Comparison of ENCODE assay signal across 15 cellular contexts in genomic region chr1:85806236-85806965, GRCh38.
A peak's percentile ranks its signal among the peaks of the same experiment; 100 is the strongest.
DNase-seq lines count a peak whose midpoint lies in the region; ATAC-seq and TF ChIP-seq lines count a peak whose summit lies in the region.
"Had no signal": no experiment of that assay in that cellular context is flagged by ENCODE, and none has a peak within 500 bp of the region (broad histone marks: within the 10 kb centered on the region; RNA-seq: fewer than 3 reads in every experiment).

No MANE protein-coding gene starts in this region.

- H3K9me3 ChIP-seq in PC-3 (ENCODE audit: low read length) (no peaks in the 10 kb centered on the region), mesenchymal stem cell (ENCODE audit: control insufficient read depth, low read length) (peaks cover 17% of the 10 kb centered on the region), sigmoid colon (peaks cover 0 to 6% (median 0%) of the 10 kb centered on the region in 4 donors)

- H3K14ac ChIP-seq in mesenchymal stem cell (ENCODE audit: low read length in 2 of 2) = no peak overlapping the region

- no peak overlapping the region for H3K18ac ChIP-seq in mesenchymal stem cell (ENCODE audit: low read depth in 1 of 2, low read length in 2 of 2)

- WGBS in mesenchymal stem cell = no CpG with 5 or more reads among the region's 1 CpG
- WGBS in sigmoid colon, 2 donors = 15 to 61% methylated on average over 1 of the region's 1 CpG

- H3K27me3 ChIP-seq in PC-3 (ENCODE audit: low read length) = no peaks in the 10 kb centered on the region
- no peaks in the 10 kb centered on the region for H3K27me3 ChIP-seq in mesenchymal stem cell (ENCODE audit: control insufficient read depth in 1 of 2, insufficient read depth in 1 of 2, low read length in 2 of 2)
- H3K27me3 ChIP-seq in sigmoid colon = no peaks in the 10 kb centered on the region

- H3K79me2 ChIP-seq in PC-3 (ENCODE audit: low read length) = no peaks in the 10 kb centered on the region

- no peak overlapping the region for H2BK15ac ChIP-seq in mesenchymal stem cell (ENCODE audit: low read depth, poor library complexity, severe bottlenecking)

- H3K23ac ChIP-seq in mesenchymal stem cell (ENCODE audit: low read length in 2 of 2) = no peak overlapping the region

- H3K36me3 ChIP-seq in PC-3 (ENCODE audit: low read depth, low read length) (no peaks in the 10 kb centered on the region), mesenchymal stem cell (ENCODE audit: control insufficient read depth in 1 of 2, insufficient read depth in 2 of 2, low read depth in 1 of 2, low read length in 2 of 2) (no peaks in the 10 kb centered on the region), sigmoid colon (no peaks in the 10 kb centered on the region)

- DNase-seq in AG20443 (ENCODE audit: low spot score) (peak; percentile 13), G401 (ENCODE audit: low spot score) (peak; percentile 86), PC-3 (no peak), mesenchymal stem cell (no peak), HT-29 (ENCODE audit: low spot score) (no peak), sigmoid colon (no peak)
- DNase-seq: ACHN; CD4-positive, alpha-beta T cell; DND-41; GF-D8; H9 had no signal

- H3K4me2 ChIP-seq in PC-3 (ENCODE audit: low read length) (no peak overlapping the region), mesenchymal stem cell (ENCODE audit: low read length, poor library complexity, severe bottlenecking) (no peak overlapping the region)
- H3K4me2 ChIP-seq: GM23338 had no signal

- no peaks in the 10 kb centered on the region for H3F3A ChIP-seq in PC-3 (ENCODE audit: low read length, unreplicated experiment)

- no peak overlapping the region for H3K4me3 ChIP-seq in PC-3 (ENCODE audit: low read length)
- H3K4me3 ChIP-seq in mesenchymal stem cell (ENCODE audit: insufficient read depth in 1 of 2, low read depth in 1 of 2, low read length in 2 of 2) = no peak overlapping the region
- H3K4me3 ChIP-seq in sigmoid colon = no peak overlapping the region
- H3K4me3 ChIP-seq: GM23338 had no signal

- no peak overlapping the region for H3K9ac ChIP-seq in PC-3 (ENCODE audit: low read length)
- peak overlapping the region; percentile 48 for H3K9ac ChIP-seq in mesenchymal stem cell (ENCODE audit: low read length)

- H2AFZ ChIP-seq in PC-3 (ENCODE audit: low read length) (no peak overlapping the region), mesenchymal stem cell (ENCODE audit: low read depth, low read length) (no peak overlapping the region)
- H2AFZ ChIP-seq: GM23338 had no signal

- H4K20me1 ChIP-seq in PC-3 (ENCODE audit: low read length) = no peaks in the 10 kb centered on the region

- no peak overlapping the region for H2BK5ac ChIP-seq in mesenchymal stem cell (ENCODE audit: low read depth, low read length, poor library complexity, severe bottlenecking)

- no peak overlapping the region for H2BK12ac ChIP-seq in mesenchymal stem cell (ENCODE audit: low read length in 2 of 2)

- intact Hi-C loops in PC-3 (cut with micrococcal nuclease) = loop anchor here (1.0 kb wide), 1 partner anchor 98 kb away; the partner anchor contains the start of gene ZNHIT6
- intact Hi-C loops in sigmoid colon (cut with DNase I) = no loop called here

- TF ChIP-seq EP300 in sigmoid colon (IDR thresholded peaks at IDR 0.05) = no peak

- TF ChIP-seq CTCF in PC-3 (conservative IDR thresholded peaks at IDR 0.05; ENCODE audit: low read depth, low read length) (no peak), sigmoid colon (IDR thresholded peaks at IDR 0.05) (no peak)

- H3K4ac ChIP-seq in mesenchymal stem cell (ENCODE audit: low read depth in 1 of 2, low read length in 2 of 2) = no peak overlapping the region

- CTCF ChIA-PET in PC-3 (lab: Charles Lee) = no interaction called here

- H3K9me2 ChIP-seq in PC-3 (replicated peaks; ENCODE audit: low read length) = no peaks in the 10 kb centered on the region

- BruUV-seq in PC-3 (replicated peaks; lab: Mats Ljungman, UMichigan) = no TSS peak

- no peak overlapping the region for H4K91ac ChIP-seq in mesenchymal stem cell (ENCODE audit: low read length)

- no peak for TF ChIP-seq POLR2A in sigmoid colon (IDR thresholded peaks at IDR 0.05)

- POLR2A ChIA-PET in PC-3 (lab: Charles Lee; ENCODE audit: unreplicated experiment) = interaction anchor here (0.5 kb wide), 1 partner anchor 1429 kb away, joined by 3 read pairs; no protein-coding TSS in a partner anchor

- H2BK120ac ChIP-seq in mesenchymal stem cell (ENCODE audit: low read depth, low read length) = no peak overlapping the region

- H3K79me1 ChIP-seq in mesenchymal stem cell (replicated peaks; ENCODE audit: low read length, poor library complexity, severe bottlenecking) = no peaks in the 10 kb centered on the region

- peak; percentile 73 for ATAC-seq in PC-3
- no peak for ATAC-seq in GM21528 (IDR thresholded peaks at IDR 0.05; ENCODE audit: low FRiP score, unreplicated experiment)
- ATAC-seq in GM19351 (IDR thresholded peaks at IDR 0.05; ENCODE audit: unreplicated experiment) = no peak
- ATAC-seq: GM23338, HepG2 had no signal

- H2AK5ac ChIP-seq in mesenchymal stem cell (ENCODE audit: low read length, severe bottlenecking) = no peak overlapping the region

- no peak overlapping the region for H3K27ac ChIP-seq in PC-3 (ENCODE audit: low read length)
- no peak overlapping the region for H3K27ac ChIP-seq in mesenchymal stem cell (ENCODE audit: low read length, poor library complexity, severe bottlenecking)
- H3K27ac ChIP-seq in sigmoid colon = no peak overlapping the region

- in situ Hi-C loops in G401 (cut with HindIII; ENCODE audit: low sequenced_read_pairs) = no loop called here

- H3K4me1 ChIP-seq in PC-3 (ENCODE audit: insufficient read depth, low read length) (peaks cover 7% of the 10 kb centered on the region), mesenchymal stem cell (ENCODE audit: control insufficient read depth, insufficient read depth, low read depth, low read length) (no peaks in the 10 kb centered on the region), sigmoid colon (no peaks in the 10 kb centered on the region)

- no peak overlapping the region for H4K8ac ChIP-seq in mesenchymal stem cell (ENCODE audit: low read length)

Comparison
In these comparisons a context has a peak if more than half of its experiments do, and no peak if none do; other contexts are left out.
1. DNase-seq: peak in AG20443 (single experiment) and G401 (single experiment); none in PC-3 (single experiment), mesenchymal stem cell (single experiment), HT-29 (single experiment) and sigmoid colon (single experiment).